In genomic region chr12:68760806-68761441, GRCh38 we compare ENCODE assay signal across 26 cellular contexts.
"Had no signal": no experiment of that assay in that cellular context is flagged by ENCODE, and none has a peak within 500 bp of the region (broad histone marks: within the 10 kb centered on the region; RNA-seq: fewer than 3 reads in every experiment).

No MANE protein-coding gene starts in this region.

- H3K4me3 ChIP-seq: coronary artery, esophagus squamous epithelium, lung, mucosa of descending colon, prostate gland, right atrium auricular region, sigmoid colon, skin epidermis, suprapubic skin, transverse colon, upper lobe of right lung, uterus had no signal

- H3K27ac Mint-ChIP-seq: mesothelial cell of epicardium, nephron progenitor cell had no signal

- H3K36me3 ChIP-seq: prostate gland, transverse colon, uterus had no signal

- H3K4me3 Mint-ChIP-seq: effector memory CD8-positive, alpha-beta T cell; mesothelial cell of epicardium; naive thymus-derived CD8-positive, alpha-beta T cell; nephron progenitor cell; stimulated activated naive CD8-positive, alpha-beta T cell treated with anti-CD3 and anti-CD28 coated beads, Interleukin-15, amount 100 ng/mL, for 72 hours had no signal

- ATAC-seq: effector memory CD8-positive, alpha-beta T cell; mucosa of descending colon; naive thymus-derived CD8-positive, alpha-beta T cell; stimulated activated naive CD8-positive, alpha-beta T cell treated with anti-CD3 and anti-CD28 coated beads, Interleukin-15, amount 100 ng/mL, for 72 hours; upper lobe of right lung had no signal

- H3K4me1 ChIP-seq: prostate gland, right atrium auricular region, sigmoid colon, suprapubic skin, transverse colon, upper lobe of right lung, uterus had no signal

- DNase-seq: effector memory CD8-positive, alpha-beta T cell; erythroblast; esophagus squamous epithelium; foreskin melanocyte; mesenchymal stem cell; mucosa of descending colon; naive thymus-derived CD8-positive, alpha-beta T cell; nephron progenitor cell; nucleus accumbens; sigmoid colon; stimulated activated CD4-positive, alpha-beta T cell treated with anti-CD3 and anti-CD28 coated beads, Interleukin-15, amount 100 ng/mL, for 24 hours; stimulated activated CD4-positive, alpha-beta T cell treated with anti-CD3 and anti-CD28 coated beads, Interleukin-2, amount 100 ng/mL, for 48 hours; stimulated activated naive CD4-positive, alpha-beta T cell; stimulated activated naive CD8-positive, alpha-beta T cell treated with anti-CD3 and anti-CD28 coated beads, Interleukin-15, amount 100 ng/mL, for 72 hours; transverse colon; upper lobe of right lung; uterus had no signal

- H3K9me3 ChIP-seq: esophagus squamous epithelium, mucosa of descending colon, prostate gland, right atrium auricular region, sigmoid colon, suprapubic skin, transverse colon, upper lobe of right lung, uterus had no signal

- FAIRE-seq: endometrium, keratinocyte had no signal

- H3K4me1 Mint-ChIP-seq: mesothelial cell of epicardium; nephron progenitor cell; stimulated activated naive CD8-positive, alpha-beta T cell treated with anti-CD3 and anti-CD28 coated beads, Interleukin-15, amount 100 ng/mL, for 72 hours had no signal

- H3K27ac ChIP-seq: coronary artery, esophagus squamous epithelium, prostate gland, right atrium auricular region, sigmoid colon, skin epidermis, suprapubic skin, transverse colon, upper lobe of right lung, uterus had no signal

- H3K27me3 Mint-ChIP-seq: effector memory CD8-positive, alpha-beta T cell; naive thymus-derived CD8-positive, alpha-beta T cell; stimulated activated naive CD8-positive, alpha-beta T cell treated with anti-CD3 and anti-CD28 coated beads, Interleukin-15, amount 100 ng/mL, for 72 hours had no signal

- H3K27me3 ChIP-seq: esophagus squamous epithelium, right atrium auricular region, sigmoid colon, suprapubic skin, transverse colon, upper lobe of right lung, uterus had no signal
